In the genomic region with DNA sequence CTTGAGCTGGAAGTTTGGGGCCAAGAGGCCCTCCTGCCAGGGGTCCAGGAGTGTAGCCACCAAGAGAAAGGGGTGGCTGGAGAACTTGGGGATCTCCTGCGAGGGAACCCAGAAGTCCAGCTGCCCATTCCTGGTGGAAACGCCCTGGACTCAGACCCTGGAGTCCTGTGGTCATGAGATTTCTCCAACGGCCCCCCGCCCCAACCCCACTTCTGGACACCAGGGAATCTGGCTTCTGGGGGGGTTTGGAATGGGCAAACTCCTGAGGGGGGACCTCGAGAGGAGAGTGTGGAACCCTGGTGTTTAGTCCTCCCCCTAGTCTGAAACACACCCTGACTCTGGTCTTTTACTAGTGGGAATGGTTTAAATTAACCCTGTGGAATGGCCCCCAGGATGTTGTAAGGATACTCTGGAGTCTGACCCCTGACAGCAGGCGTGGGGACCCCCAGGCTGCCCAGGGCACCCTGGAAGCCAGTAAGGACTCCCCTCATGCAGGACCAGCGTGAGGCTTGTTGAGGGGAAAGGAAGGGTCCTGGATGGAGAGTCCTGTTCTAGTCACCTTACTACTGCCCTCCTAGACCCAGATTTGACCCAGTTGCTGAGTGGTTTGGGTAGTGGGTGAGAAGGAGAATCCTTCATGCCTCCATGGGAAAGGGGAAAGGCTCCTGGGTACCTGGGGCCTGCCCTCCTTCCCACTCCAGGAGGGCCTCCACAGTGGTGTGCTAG, we compare ENCODE assay signal across 8 cellular contexts. TPM values are rescaled to one million over a fixed set of nuclear protein-coding genes. Genes with fewer than 3 reads are reported as not detected.
DNase-seq lines count a peak whose midpoint lies in the region; ATAC-seq and TF ChIP-seq lines count a peak whose summit lies in the region.

No MANE protein-coding gene starts in this region.

- H3K27me3 ChIP-seq in PC-3 (ENCODE audit: low read length) = no peaks in the 10 kb centered on the region

- H3K79me2 ChIP-seq in PC-3 (ENCODE audit: low read length) = 0 out of 2 replicates have a peak, but pooled peaks cover under 1% of the 10 kb centered on the region

- peaks cover 0 to 9% (median 2%) of the 10 kb centered on the region in 3 donors for H3K27me3 Mint-ChIP-seq in CD14-positive monocyte (ENCODE audit: low read depth in 3 of 3)

- no peaks in the 10 kb centered on the region for H3K9me3 ChIP-seq in PC-3 (ENCODE audit: low read length)

- no peaks in the 10 kb centered on the region for H3F3A ChIP-seq in PC-3 (ENCODE audit: low read length, unreplicated experiment)

- H3K4me1 Mint-ChIP-seq in CD14-positive monocyte = peaks cover 19% of the 10 kb centered on the region

- H3K4me3 ChIP-seq in PC-3 (ENCODE audit: low read length) = peak overlapping the region; percentile 74
- H3K4me3 ChIP-seq in epithelial cell of proximal tubule (ENCODE audit: low read depth, low read length) = peak overlapping the region; percentile 84

- H4K20me1 ChIP-seq in PC-3 (ENCODE audit: low read length) = no peaks in the 10 kb centered on the region

- H3K4me2 ChIP-seq in PC-3 (ENCODE audit: low read length) = peak overlapping the region; percentile 94

- ATAC-seq in PC-3 = no peak
- peak; percentile 7 for ATAC-seq in omental fat pad (ENCODE audit: low FRiP score)
- no peak for ATAC-seq in HG03097 (IDR thresholded peaks at IDR 0.05; ENCODE audit: low FRiP score, unreplicated experiment)
- no peak for ATAC-seq in GM19023 (IDR thresholded peaks at IDR 0.05; ENCODE audit: unreplicated experiment)

- TF ChIP-seq CTCF in CD14-positive monocyte (IDR thresholded peaks at IDR 0.05) (no peak), PC-3 (conservative IDR thresholded peaks at IDR 0.05; ENCODE audit: low read depth, low read length) (no peak), epithelial cell of proximal tubule (conservative IDR thresholded peaks at IDR 0.05; ENCODE audit: low read depth, low read length) (no peak), omental fat pad (IDR thresholded peaks at IDR 0.05) (no peak)

- peak overlapping the region; percentile 64 for H3K9ac ChIP-seq in PC-3 (ENCODE audit: low read length)

- peaks cover 0 to 8% (median 1%) of the 10 kb centered on the region in 7 donors for H3K9me3 Mint-ChIP-seq in CD14-positive monocyte

- H3K36me3 Mint-ChIP-seq in CD14-positive monocyte = peaks cover 2 to 9% of the 10 kb centered on the region in 2 donors

- H3K4me1 ChIP-seq in PC-3 (ENCODE audit: insufficient read depth, low read length) = peaks cover 13% of the 10 kb centered on the region; the same call in 1 of the 2 replicates

- no peak for DNase-seq in CD14-positive monocyte (ENCODE audit: low spot score)
- DNase-seq in PC-3 = no peak
- DNase-seq in epithelial cell of proximal tubule (ENCODE audit: low read depth) = no peak
- DNase-seq in omental fat pad (ENCODE audit: low spot score) = no peak
- DNase-seq in NK-92 (lab: John Stamatoyannopoulos, UW; ENCODE audit: unreplicated experiment) = no peak
- DNase-seq in activated CD8-positive, alpha-beta memory T cell treated with anti-CD3 and anti-CD28 coated beads for 24 hours = no peak

- H3K27ac ChIP-seq in PC-3 (ENCODE audit: low read length) = no peak overlapping the region

- H3K27ac Mint-ChIP-seq in CD14-positive monocyte = no peak overlapping the region

- no peaks in the 10 kb centered on the region for H3K9me2 ChIP-seq in PC-3 (replicated peaks; ENCODE audit: low read length)

- peak overlapping the region; percentile 83 to 95 for H3K4me3 Mint-ChIP-seq in CD14-positive monocyte

- POLR2A ChIA-PET in PC-3 (lab: Charles Lee; ENCODE audit: unreplicated experiment) = interaction anchor here (0.5 kb wide), 1 partner anchor 198 kb away, joined by 4 read pairs; no protein-coding TSS in a partner anchor

- CTCF ChIA-PET in PC-3 (lab: Charles Lee) = interaction anchor here (1.0 to 1.1 kb wide), 3 partner anchors 77 to 277 kb away, joined by 3 to 4 read pairs (median 3); no protein-coding TSS in a partner anchor

- peak overlapping the region; percentile 98 for H2AFZ ChIP-seq in PC-3 (ENCODE audit: low read length)

- TSS peak; percentile 70 for BruUV-seq in PC-3 (replicated peaks; lab: Mats Ljungman, UMichigan)

- no peaks in the 10 kb centered on the region for H3K36me3 ChIP-seq in PC-3 (ENCODE audit: low read depth, low read length)

- intact Hi-C loops in CD14-positive monocyte (cut with micrococcal nuclease) (loop anchor here (1.0 to 10.0 kb wide), 3 partner anchors 104 to 273 kb away; a partner anchor contains a TSS), PC-3 (cut with micrococcal nuclease) (loop anchor here (1.0 to 5.0 kb wide), 6 partner anchors 39 to 277 kb away; a partner anchor contains a TSS)

RNA-seq across cellular contexts. Expression of a gene that starts 0.5 kb away (rescaled TPM):
- 10 to 100 TPM in 1 of 2 donors, 1 to 10 TPM in 1; 7.5 to 12.9 TPM for polyA plus RNA-seq in CD14-positive monocyte
- total RNA-seq in PC-3 (2014; rRNA removed) (24.3 and 34.4 TPM in 2 replicates), epithelial cell of proximal tubule (8.0 and 16.5 TPM in 2 replicates), omental fat pad (100 to 1,000 TPM in 1 of 4 donors, 10 to 100 TPM in 3; 55.0 to 123 (median 65.5) TPM)

RNA-seq across cellular contexts. Expression of a gene that starts 5.8 kb away (rescaled TPM):
- polyA plus RNA-seq in CD14-positive monocyte = 1 to 10 TPM; 1.0 to 1.2 TPM
- 19.4 and 27.7 TPM in 2 replicates for total RNA-seq in PC-3 (2014; rRNA removed)
- total RNA-seq in epithelial cell of proximal tubule = 33.4 and 44.4 TPM in 2 replicates
- total RNA-seq in omental fat pad = 10 to 100 TPM; 20.7 to 29.9 (median 26.8) TPM

RNA-seq across cellular contexts. Expression of a gene that starts 39.1 kb away (rescaled TPM):
- 1 to 10 TPM; 4.0 to 7.6 TPM for polyA plus RNA-seq in CD14-positive monocyte
- total RNA-seq in PC-3 (2014; rRNA removed) (240 and 365 TPM in 2 replicates), epithelial cell of proximal tubule (116 and 232 TPM in 2 replicates), omental fat pad (100 to 1,000 TPM; 334 to 564 (median 415) TPM)

RNA-seq across cellular contexts. Expression of a gene that starts 51.3 kb away (rescaled TPM):
- 10 to 100 TPM; 18.4 to 24.1 TPM for polyA plus RNA-seq in CD14-positive monocyte
- total RNA-seq in PC-3 (2014; rRNA removed) (84.4 and 86.7 TPM in 2 replicates), epithelial cell of proximal tubule (34.7 and 35.9 TPM in 2 replicates), omental fat pad (10 to 100 TPM; 30.7 to 63.5 (median 45.4) TPM)
